11 cellular contexts compared by ENCODE assay signal in genomic region chr10:4240641-4241197, GRCh38.
A peak's percentile ranks its signal among the peaks of the same experiment; 100 is the strongest.
DNase-seq lines count a peak whose midpoint lies in the region; ATAC-seq, FAIRE-seq and TF ChIP-seq lines count a peak whose summit lies in the region.
"Had no signal": no experiment of that assay in that cellular context is flagged by ENCODE, and none has a peak within 500 bp of the region (broad histone marks: within the 10 kb centered on the region; RNA-seq: fewer than 3 reads in every experiment).

No MANE protein-coding gene starts in this region.

- H3K9me3 ChIP-seq in heart right ventricle: peaks cover 0 to 9% (median 3%) of the 10 kb centered on the region in 11 donors
- no peaks in the 10 kb centered on the region for H3K9me3 ChIP-seq in right cardiac atrium (ENCODE audit: control insufficient read depth, low read length)
- peaks cover 9% of the 10 kb centered on the region for H3K9me3 ChIP-seq in endodermal cell (ENCODE audit: control insufficient read depth, low read length)
- peaks cover 0 to 6% of the 10 kb centered on the region in 2 donors for H3K9me3 ChIP-seq in muscle layer of duodenum (ENCODE audit: control insufficient read depth in 1 of 2, low read length in 2 of 2)

- CTCF ChIA-PET in activated naive CD4-positive, alpha-beta T cell treated with anti-CD3 and anti-CD28 coated beads for 36 hours (lab: Charles Lee): no interaction called here

- 66 to 70% methylated on average over 6 of the region's 6 CpGs for WGBS in heart right ventricle, 2 donors
- 68% methylated on average over 6 of the region's 6 CpGs for WGBS in right cardiac atrium
- 93 to 100% methylated on average over 1 to 6 of the region's 6 CpGs for WGBS in endodermal cell (ENCODE audit: insufficient coverage in 1 of 2, insufficient read length in 1 of 2), 2 experiments

- intact Hi-C loops in heart right ventricle (cut with DNase I): loop anchor here in 7 of 10 donors (1.0 to 10.0 kb wide), 16 partner anchors 104 to 527 kb away; no protein-coding TSS in a partner anchor
- intact Hi-C loops in right cardiac atrium (cut with DNase I): no loop called here
- intact Hi-C loops in activated naive CD4-positive, alpha-beta T cell treated with anti-CD3 and anti-CD28 coated beads for 36 hours (cut with micrococcal nuclease): loop anchor here (10.0 kb wide), 2 partner anchors 414 to 436 kb away; no protein-coding TSS in a partner anchor

- H3K9ac ChIP-seq in endodermal cell (ENCODE audit: extremely low read depth, low read length, poor library complexity, severe bottlenecking): no peak overlapping the region

- peak; percentile 46 for FAIRE-seq in urothelium cell line (lab: Jason Lieb, UNC)

- peak overlapping the region; percentile 19 to 96 (median 88) for H3K27ac ChIP-seq in heart right ventricle
- H3K27ac ChIP-seq in right cardiac atrium (ENCODE audit: low read length): no peak overlapping the region
- peak overlapping the region; percentile 98 for H3K27ac ChIP-seq in endodermal cell (ENCODE audit: low read depth, low read length)
- peak overlapping the region; percentile 95 for H3K27ac ChIP-seq in muscle layer of duodenum (ENCODE audit: low read length)

- H3K4me1 Mint-ChIP-seq in endodermal cell: peaks cover 22% of the 10 kb centered on the region
- H3K4me1 Mint-ChIP-seq in activated naive CD4-positive, alpha-beta T cell treated with anti-CD3 and anti-CD28 coated beads for 36 hours (ENCODE audit: low read depth): peaks cover 22% of the 10 kb centered on the region

- DNase-seq in heart right ventricle (no peak), right cardiac atrium (no peak), endodermal cell (no peak), urothelium cell line (ENCODE audit: low spot score) (no peak), GDM1 (lab: John Stamatoyannopoulos, UW) (no peak), cerebellar cortex (ENCODE audit: low spot score) (no peak)
- no peak for DNase-seq in activated naive CD4-positive, alpha-beta T cell treated with anti-CD3 and anti-CD28 coated beads for 36 hours
- DNase-seq: 8988T, activated gamma-delta T cell treated with Interleukin-2 at 50 U/mL for 16 hours, head of caudate nucleus had no signal

- no peak overlapping the region for H3K4me3 Mint-ChIP-seq in endodermal cell
- H3K4me3 Mint-ChIP-seq in activated naive CD4-positive, alpha-beta T cell treated with anti-CD3 and anti-CD28 coated beads for 36 hours: no peak overlapping the region

- peaks cover 7% of the 10 kb centered on the region for H3K9me3 Mint-ChIP-seq in endodermal cell
- H3K9me3 Mint-ChIP-seq in activated naive CD4-positive, alpha-beta T cell treated with anti-CD3 and anti-CD28 coated beads for 36 hours: peaks cover 4% of the 10 kb centered on the region

- no peaks in the 10 kb centered on the region for H3K27me3 Mint-ChIP-seq in endodermal cell (ENCODE audit: insufficient read depth)
- peaks cover 2% of the 10 kb centered on the region for H3K27me3 Mint-ChIP-seq in activated naive CD4-positive, alpha-beta T cell treated with anti-CD3 and anti-CD28 coated beads for 36 hours (ENCODE audit: low read depth)

- no peaks in the 10 kb centered on the region for H3K36me3 ChIP-seq in heart right ventricle
- H3K36me3 ChIP-seq in endodermal cell (ENCODE audit: control insufficient read depth, insufficient read depth, low read length): no peaks in the 10 kb centered on the region
- H3K36me3 ChIP-seq in muscle layer of duodenum (ENCODE audit: control insufficient read depth in 1 of 2, insufficient read depth in 2 of 2, low read length in 2 of 2): peaks cover 0 to 22% of the 10 kb centered on the region in 2 donors

- H3K27me3 ChIP-seq in heart right ventricle (no peaks in the 10 kb centered on the region), right cardiac atrium (ENCODE audit: control insufficient read depth, insufficient read depth) (no peaks in the 10 kb centered on the region), endodermal cell (ENCODE audit: control insufficient read depth, insufficient read depth, low read length, poor library complexity, severe bottlenecking) (no peaks in the 10 kb centered on the region), muscle layer of duodenum (ENCODE audit: low read depth, low read length) (no peaks in the 10 kb centered on the region)

- H3K4me3 ChIP-seq in heart right ventricle: peak overlapping the region in 6 of 10 donors; percentile 2 to 56 (median 46)
- H3K4me3 ChIP-seq in right cardiac atrium (ENCODE audit: low read length): no peak overlapping the region
- no peak overlapping the region for H3K4me3 ChIP-seq in endodermal cell (ENCODE audit: low read length)
- peak overlapping the region in 1 of 2 donors; percentile 5 for H3K4me3 ChIP-seq in muscle layer of duodenum (ENCODE audit: low read depth in 1 of 2, low read length in 2 of 2)

- TF ChIP-seq CTCF in heart right ventricle (IDR thresholded peaks at IDR 0.05) (no peak), endodermal cell (conservative IDR thresholded peaks at IDR 0.05) (no peak)

- peak in 3 of 8 donors; percentile 33 to 49 (median 34) for ATAC-seq in heart right ventricle
- no peak for ATAC-seq in right cardiac atrium

- H3K27ac Mint-ChIP-seq in endodermal cell: no peak overlapping the region
- no peak overlapping the region for H3K27ac Mint-ChIP-seq in activated naive CD4-positive, alpha-beta T cell treated with anti-CD3 and anti-CD28 coated beads for 36 hours

- H3K4me1 ChIP-seq in heart right ventricle: peaks cover 0 to 54% (median 46%) of the 10 kb centered on the region in 9 donors
- peaks cover 2% of the 10 kb centered on the region for H3K4me1 ChIP-seq in right cardiac atrium (ENCODE audit: control insufficient read depth, insufficient read depth, low read length)
- peaks cover 14% of the 10 kb centered on the region for H3K4me1 ChIP-seq in endodermal cell (ENCODE audit: control insufficient read depth, insufficient read depth, low read length)
- peaks cover 4 to 8% of the 10 kb centered on the region in 2 donors for H3K4me1 ChIP-seq in muscle layer of duodenum (ENCODE audit: control insufficient read depth in 1 of 2, insufficient read depth in 2 of 2, low read length in 2 of 2)

- H3K36me3 Mint-ChIP-seq in endodermal cell (ENCODE audit: low read depth): no peaks in the 10 kb centered on the region
- H3K36me3 Mint-ChIP-seq in activated naive CD4-positive, alpha-beta T cell treated with anti-CD3 and anti-CD28 coated beads for 36 hours (ENCODE audit: low read depth): no peaks in the 10 kb centered on the region

Comparison
In these comparisons a context has a peak if more than half of its experiments do, and no peak if none do; other contexts are left out.
1. H3K4me3 ChIP-seq: peak in heart right ventricle (6 of 10); none in right cardiac atrium (single experiment) and endodermal cell (single experiment).
2. intact Hi-C loops: an anchor here in heart right ventricle (1.0 to 10.0 kb wide) and activated naive CD4-positive, alpha-beta T cell treated with anti-CD3 and anti-CD28 coated beads for 36 hours (10.0 kb wide); none called in right cardiac atrium.